8 cellular contexts compared by ENCODE assay signal in genomic region chr10:103276941-103277712, GRCh38. TPM values are rescaled to one million over a fixed set of nuclear protein-coding genes. Genes with fewer than 3 reads are reported as not detected.
A peak's percentile ranks its signal among the peaks of the same experiment; 100 is the strongest.
DNase-seq lines count a peak whose midpoint lies in the region; ATAC-seq and TF ChIP-seq lines count a peak whose summit lies in the region.

TSS of gene INA (plus strand) at chr10:103277138. CDS start at chr10:103277212, 74 bp downstream.

- peak within 1 kb of the TSS; percentile 36 to 52 for H3K4me3 ChIP-seq in foreskin fibroblast (ENCODE audit: low read depth in 1 of 2, low read length in 2 of 2)
- peak within 1 kb of the TSS in 3 of 4 donors; percentile 4 to 32 (median 25) for H3K4me3 ChIP-seq in sigmoid colon
- no peak within 1 kb of the TSS for H3K4me3 ChIP-seq in MG63

- WGBS in sigmoid colon, 2 donors, result 1 to 2% methylated on average over 101 of the region's 101 CpGs

- DNase-seq in GM10248 (ENCODE audit: extremely low spot score) (peak; percentile 64), NCI-H146 (lab: John Stamatoyannopoulos, UW) (peak; percentile 86), foreskin fibroblast (peak; percentile 62 to 82), sigmoid colon (no peak), T-helper 9 cell (no peak), MG63 (no peak)
- peak; percentile 63 for DNase-seq in activated CD8-positive, alpha-beta memory T cell treated with anti-CD3 and anti-CD28 coated beads, Interleukin-2, amount 50 U/mL, for 48 hours

- intact Hi-C loops in sigmoid colon (cut with DNase I), result no loop called here

- H3K27ac ChIP-seq in sigmoid colon, result no peak within 1 kb of the TSS

- POLR2A ChIA-PET in GM10248 (lab: Yijun Ruan, JAX), result no interaction called here

- TF ChIP-seq CTCF in GM10248 (IDR thresholded peaks at IDR 0.05; ENCODE audit: control extremely low read depth, extremely low read depth, low read depth, missing control alignments) (no peak), foreskin fibroblast (IDR thresholded peaks at IDR 0.05; ENCODE audit: low read depth, low read length) (no peak), sigmoid colon (IDR thresholded peaks at IDR 0.05) (no peak)

- H3K27me3 ChIP-seq in sigmoid colon (peaks cover 22 to 74% (median 55%) of the 10 kb centered on the region in 3 donors), MG63 (peaks cover 58% of the 10 kb centered on the region)

- H3K36me3 ChIP-seq in sigmoid colon (no peaks in the 10 kb centered on the region), MG63 (no peaks in the 10 kb centered on the region)

- H3K4me1 ChIP-seq in sigmoid colon, result peaks cover 0 to 27% (median 17%) of the 10 kb centered on the region in 4 donors

- TF ChIP-seq POLR2A in sigmoid colon (IDR thresholded peaks at IDR 0.05), result no peak

- TF ChIP-seq EP300 in sigmoid colon (IDR thresholded peaks at IDR 0.05), result no peak

- CTCF ChIA-PET in GM10248 (lab: Yijun Ruan, JAX), result interaction anchor here (1.7 kb wide), 1 partner anchor 33 kb away, joined by 3 read pairs; no protein-coding TSS in a partner anchor

- H3K9me3 ChIP-seq in sigmoid colon, result no peaks in the 10 kb centered on the region
- peaks cover 6% of the 10 kb centered on the region for H3K9me3 ChIP-seq in MG63

- ATAC-seq in GM18520 (IDR thresholded peaks at IDR 0.05; ENCODE audit: unreplicated experiment), result no peak

RNA-seq across cellular contexts. Expression of gene INA, which starts in this region (rescaled TPM):
- total RNA-seq in sigmoid colon, result 10 to 100 TPM in 2 of 4 donors, 1 to 10 TPM in 2; 3.9 to 11.8 (median 7.8) TPM
- polyA plus RNA-seq in sigmoid colon, result 1 to 10 TPM in 1 of 3 donors, not detected in 2; 2.0 TPM
- not detected in 2 replicates for total RNA-seq in MG63 (2014; rRNA removed; shearing (Covaris generic); ENCODE audit: low replicate concordance)

Comparison
In these comparisons a context has a peak if more than half of its experiments do, and no peak if none do; other contexts are left out.
1. DNase-seq: peak in GM10248 (single experiment), NCI-H146 (single experiment), activated CD8-positive, alpha-beta memory T cell treated with anti-CD3 and anti-CD28 coated beads, Interleukin-2, amount 50 U/mL, for 48 hours (single experiment) and foreskin fibroblast (2 of 2); none in sigmoid colon (single experiment), T-helper 9 cell (single experiment) and MG63 (single experiment).